Comparison of ENCODE assay signal across 1 cellular context in the genomic region with DNA sequence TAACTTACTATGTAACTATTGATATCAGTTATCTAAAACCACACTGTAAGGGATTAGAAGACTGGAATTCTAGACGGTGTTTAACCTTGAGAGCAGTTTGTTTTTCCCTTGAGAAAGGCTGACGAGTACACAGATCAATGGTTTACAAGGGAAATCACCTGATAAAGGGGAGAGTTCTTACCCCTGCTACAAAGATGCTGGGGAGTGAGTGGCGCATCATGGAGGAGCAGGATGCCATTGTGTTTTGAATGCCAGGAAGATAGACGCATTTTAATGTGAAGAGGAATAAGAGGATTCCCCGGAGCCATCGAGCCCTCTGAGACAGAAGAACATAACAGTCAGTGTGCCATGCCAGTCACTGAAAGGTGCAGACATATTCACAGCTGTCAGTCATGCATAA.
TF ChIP-seq lines count a peak whose summit lies in the region.

No MANE protein-coding gene starts in this region.

TF ChIP-seq in HepG2, 621 proteins besides CTCF, POLR2A, EP300 and RAD21 (continued from another document):
- TF ChIP-seq, protein P1, sequence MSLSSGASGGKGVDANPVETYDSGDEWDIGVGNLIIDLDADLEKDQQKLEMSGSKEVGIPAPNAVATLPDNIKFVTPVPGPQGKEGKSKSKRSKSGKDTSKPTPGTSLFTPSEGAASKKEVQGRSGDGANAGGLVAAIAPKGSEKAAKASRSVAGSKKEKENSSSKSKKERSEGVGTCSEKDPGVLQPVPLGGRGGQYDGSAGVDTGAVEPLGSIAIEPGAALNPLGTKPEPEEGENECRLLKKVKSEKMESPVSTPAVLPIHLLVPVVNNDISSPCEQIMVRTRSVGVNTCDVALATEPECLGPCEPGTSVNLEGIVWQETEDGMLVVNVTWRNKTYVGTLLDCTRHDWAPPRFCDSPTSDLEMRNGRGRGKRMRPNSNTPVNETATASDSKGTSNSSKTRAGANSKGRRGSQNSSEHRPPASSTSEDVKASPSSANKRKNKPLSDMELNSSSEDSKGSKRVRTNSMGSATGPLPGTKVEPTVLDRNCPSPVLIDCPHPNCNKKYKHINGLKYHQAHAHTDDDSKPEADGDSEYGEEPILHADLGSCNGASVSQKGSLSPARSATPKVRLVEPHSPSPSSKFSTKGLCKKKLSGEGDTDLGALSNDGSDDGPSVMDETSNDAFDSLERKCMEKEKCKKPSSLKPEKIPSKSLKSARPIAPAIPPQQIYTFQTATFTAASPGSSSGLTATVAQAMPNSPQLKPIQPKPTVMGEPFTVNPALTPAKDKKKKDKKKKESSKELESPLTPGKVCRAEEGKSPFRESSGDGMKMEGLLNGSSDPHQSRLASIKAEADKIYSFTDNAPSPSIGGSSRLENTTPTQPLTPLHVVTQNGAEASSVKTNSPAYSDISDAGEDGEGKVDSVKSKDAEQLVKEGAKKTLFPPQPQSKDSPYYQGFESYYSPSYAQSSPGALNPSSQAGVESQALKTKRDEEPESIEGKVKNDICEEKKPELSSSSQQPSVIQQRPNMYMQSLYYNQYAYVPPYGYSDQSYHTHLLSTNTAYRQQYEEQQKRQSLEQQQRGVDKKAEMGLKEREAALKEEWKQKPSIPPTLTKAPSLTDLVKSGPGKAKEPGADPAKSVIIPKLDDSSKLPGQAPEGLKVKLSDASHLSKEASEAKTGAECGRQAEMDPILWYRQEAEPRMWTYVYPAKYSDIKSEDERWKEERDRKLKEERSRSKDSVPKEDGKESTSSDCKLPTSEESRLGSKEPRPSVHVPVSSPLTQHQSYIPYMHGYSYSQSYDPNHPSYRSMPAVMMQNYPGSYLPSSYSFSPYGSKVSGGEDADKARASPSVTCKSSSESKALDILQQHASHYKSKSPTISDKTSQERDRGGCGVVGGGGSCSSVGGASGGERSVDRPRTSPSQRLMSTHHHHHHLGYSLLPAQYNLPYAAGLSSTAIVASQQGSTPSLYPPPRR (CRISPR knock-in tag; IDR thresholded peaks at IDR 0.05; ENCODE audit: borderline replicate concordance), result peak; percentile 81; the same call in 1 of the 2 replicates
- no peak for TF ChIP-seq ZNF431 (CRISPR knock-in tag; IDR thresholded peaks at IDR 0.05; ENCODE audit: borderline replicate concordance, low read depth)
- peak; percentile 22; the same call in 1 of the 2 replicates for TF ChIP-seq MED1 (CRISPR knock-in tag; IDR thresholded peaks at IDR 0.05)
- TF ChIP-seq, protein P2, sequence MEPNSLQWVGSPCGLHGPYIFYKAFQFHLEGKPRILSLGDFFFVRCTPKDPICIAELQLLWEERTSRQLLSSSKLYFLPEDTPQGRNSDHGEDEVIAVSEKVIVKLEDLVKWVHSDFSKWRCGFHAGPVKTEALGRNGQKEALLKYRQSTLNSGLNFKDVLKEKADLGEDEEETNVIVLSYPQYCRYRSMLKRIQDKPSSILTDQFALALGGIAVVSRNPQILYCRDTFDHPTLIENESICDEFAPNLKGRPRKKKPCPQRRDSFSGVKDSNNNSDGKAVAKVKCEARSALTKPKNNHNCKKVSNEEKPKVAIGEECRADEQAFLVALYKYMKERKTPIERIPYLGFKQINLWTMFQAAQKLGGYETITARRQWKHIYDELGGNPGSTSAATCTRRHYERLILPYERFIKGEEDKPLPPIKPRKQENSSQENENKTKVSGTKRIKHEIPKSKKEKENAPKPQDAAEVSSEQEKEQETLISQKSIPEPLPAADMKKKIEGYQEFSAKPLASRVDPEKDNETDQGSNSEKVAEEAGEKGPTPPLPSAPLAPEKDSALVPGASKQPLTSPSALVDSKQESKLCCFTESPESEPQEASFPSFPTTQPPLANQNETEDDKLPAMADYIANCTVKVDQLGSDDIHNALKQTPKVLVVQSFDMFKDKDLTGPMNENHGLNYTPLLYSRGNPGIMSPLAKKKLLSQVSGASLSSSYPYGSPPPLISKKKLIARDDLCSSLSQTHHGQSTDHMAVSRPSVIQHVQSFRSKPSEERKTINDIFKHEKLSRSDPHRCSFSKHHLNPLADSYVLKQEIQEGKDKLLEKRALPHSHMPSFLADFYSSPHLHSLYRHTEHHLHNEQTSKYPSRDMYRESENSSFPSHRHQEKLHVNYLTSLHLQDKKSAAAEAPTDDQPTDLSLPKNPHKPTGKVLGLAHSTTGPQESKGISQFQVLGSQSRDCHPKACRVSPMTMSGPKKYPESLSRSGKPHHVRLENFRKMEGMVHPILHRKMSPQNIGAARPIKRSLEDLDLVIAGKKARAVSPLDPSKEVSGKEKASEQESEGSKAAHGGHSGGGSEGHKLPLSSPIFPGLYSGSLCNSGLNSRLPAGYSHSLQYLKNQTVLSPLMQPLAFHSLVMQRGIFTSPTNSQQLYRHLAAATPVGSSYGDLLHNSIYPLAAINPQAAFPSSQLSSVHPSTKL (CRISPR knock-in tag; IDR thresholded peaks at IDR 0.05), result peak; percentile 86
- TF ChIP-seq MIER3 (CRISPR knock-in tag; IDR thresholded peaks at IDR 0.05; ENCODE audit: borderline replicate concordance), result no peak
- TF ChIP-seq NFYC (CRISPR knock-in tag; IDR thresholded peaks at IDR 0.05), result no peak
- TF ChIP-seq, protein P3, sequence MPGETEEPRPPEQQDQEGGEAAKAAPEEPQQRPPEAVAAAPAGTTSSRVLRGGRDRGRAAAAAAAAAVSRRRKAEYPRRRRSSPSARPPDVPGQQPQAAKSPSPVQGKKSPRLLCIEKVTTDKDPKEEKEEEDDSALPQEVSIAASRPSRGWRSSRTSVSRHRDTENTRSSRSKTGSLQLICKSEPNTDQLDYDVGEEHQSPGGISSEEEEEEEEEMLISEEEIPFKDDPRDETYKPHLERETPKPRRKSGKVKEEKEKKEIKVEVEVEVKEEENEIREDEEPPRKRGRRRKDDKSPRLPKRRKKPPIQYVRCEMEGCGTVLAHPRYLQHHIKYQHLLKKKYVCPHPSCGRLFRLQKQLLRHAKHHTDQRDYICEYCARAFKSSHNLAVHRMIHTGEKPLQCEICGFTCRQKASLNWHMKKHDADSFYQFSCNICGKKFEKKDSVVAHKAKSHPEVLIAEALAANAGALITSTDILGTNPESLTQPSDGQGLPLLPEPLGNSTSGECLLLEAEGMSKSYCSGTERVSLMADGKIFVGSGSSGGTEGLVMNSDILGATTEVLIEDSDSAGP (CRISPR knock-in tag; IDR thresholded peaks at IDR 0.05; ENCODE audit: borderline replicate concordance), result no peak
- TF ChIP-seq, protein P4, sequence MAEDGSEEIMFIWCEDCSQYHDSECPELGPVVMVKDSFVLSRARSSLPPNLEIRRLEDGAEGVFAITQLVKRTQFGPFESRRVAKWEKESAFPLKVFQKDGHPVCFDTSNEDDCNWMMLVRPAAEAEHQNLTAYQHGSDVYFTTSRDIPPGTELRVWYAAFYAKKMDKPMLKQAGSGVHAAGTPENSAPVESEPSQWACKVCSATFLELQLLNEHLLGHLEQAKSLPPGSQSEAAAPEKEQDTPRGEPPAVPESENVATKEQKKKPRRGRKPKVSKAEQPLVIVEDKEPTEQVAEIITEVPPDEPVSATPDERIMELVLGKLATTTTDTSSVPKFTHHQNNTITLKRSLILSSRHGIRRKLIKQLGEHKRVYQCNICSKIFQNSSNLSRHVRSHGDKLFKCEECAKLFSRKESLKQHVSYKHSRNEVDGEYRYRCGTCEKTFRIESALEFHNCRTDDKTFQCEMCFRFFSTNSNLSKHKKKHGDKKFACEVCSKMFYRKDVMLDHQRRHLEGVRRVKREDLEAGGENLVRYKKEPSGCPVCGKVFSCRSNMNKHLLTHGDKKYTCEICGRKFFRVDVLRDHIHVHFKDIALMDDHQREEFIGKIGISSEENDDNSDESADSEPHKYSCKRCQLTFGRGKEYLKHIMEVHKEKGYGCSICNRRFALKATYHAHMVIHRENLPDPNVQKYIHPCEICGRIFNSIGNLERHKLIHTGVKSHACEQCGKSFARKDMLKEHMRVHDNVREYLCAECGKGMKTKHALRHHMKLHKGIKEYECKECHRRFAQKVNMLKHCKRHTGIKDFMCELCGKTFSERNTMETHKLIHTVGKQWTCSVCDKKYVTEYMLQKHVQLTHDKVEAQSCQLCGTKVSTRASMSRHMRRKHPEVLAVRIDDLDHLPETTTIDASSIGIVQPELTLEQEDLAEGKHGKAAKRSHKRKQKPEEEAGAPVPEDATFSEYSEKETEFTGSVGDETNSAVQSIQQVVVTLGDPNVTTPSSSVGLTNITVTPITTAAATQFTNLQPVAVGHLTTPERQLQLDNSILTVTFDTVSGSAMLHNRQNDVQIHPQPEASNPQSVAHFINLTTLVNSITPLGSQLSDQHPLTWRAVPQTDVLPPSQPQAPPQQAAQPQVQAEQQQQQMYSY (CRISPR knock-in tag; IDR thresholded peaks at IDR 0.05), result no peak
- no peak for TF ChIP-seq U2AF2 (IDR thresholded peaks at IDR 0.05; ENCODE audit: low read depth, low read length)
- TF ChIP-seq HNRNPL (IDR thresholded peaks at IDR 0.05; ENCODE audit: low read depth, low read length), result no peak
- peak; percentile 24; the same call in 1 of the 2 replicates for TF ChIP-seq FOXK1 (CRISPR knock-in tag; IDR thresholded peaks at IDR 0.05; ENCODE audit: borderline replicate concordance, low read depth)
- no peak for TF ChIP-seq ZBTB42 (CRISPR knock-in tag; IDR thresholded peaks at IDR 0.05)
